8 cellular contexts compared by ENCODE assay signal in genomic region chr5:83711982-83712601, GRCh38. TPM values are rescaled to one million over a fixed set of nuclear protein-coding genes. Genes with fewer than 3 reads are reported as not detected.
A peak's percentile ranks its signal among the peaks of the same experiment; 100 is the strongest.
DNase-seq lines count a peak whose midpoint lies in the region; ATAC-seq and TF ChIP-seq lines count a peak whose summit lies in the region.

No MANE protein-coding gene starts in this region.

- no peak overlapping the region for H3K4me3 Mint-ChIP-seq in effector memory CD8-positive, alpha-beta T cell
- H3K4me3 Mint-ChIP-seq in neural progenitor cell, result no peak overlapping the region

- H3K4me2 ChIP-seq in PC-9 (no peak overlapping the region), neural progenitor cell (no peak overlapping the region)

- H3K9me3 ChIP-seq in PC-9 (ENCODE audit: insufficient read depth, low read depth) (no peaks in the 10 kb centered on the region), neural progenitor cell (ENCODE audit: low read depth) (no peaks in the 10 kb centered on the region)

- no peaks in the 10 kb centered on the region for H3K27me3 ChIP-seq in PC-9 (ENCODE audit: insufficient read depth, low read depth)
- H3K27me3 ChIP-seq in neural progenitor cell, result no peaks in the 10 kb centered on the region

- H3K36me3 Mint-ChIP-seq in effector memory CD8-positive, alpha-beta T cell (ENCODE audit: insufficient read depth), result peaks cover 2% of the 10 kb centered on the region
- no peaks in the 10 kb centered on the region for H3K36me3 Mint-ChIP-seq in neural progenitor cell

- intact Hi-C loops in PC-9 (cut with micrococcal nuclease; ENCODE audit: unreplicated experiment), result loop anchor here (1.0 to 5.0 kb wide), 3 partner anchors 104 to 1399 kb away; no protein-coding TSS in a partner anchor

- no peak overlapping the region for H3K27ac Mint-ChIP-seq in effector memory CD8-positive, alpha-beta T cell
- no peak overlapping the region for H3K27ac Mint-ChIP-seq in neural progenitor cell

- H3K36me3 ChIP-seq in PC-9 (ENCODE audit: low read depth), result no peaks in the 10 kb centered on the region
- H3K36me3 ChIP-seq in neural progenitor cell, result no peaks in the 10 kb centered on the region

- H3F3A ChIP-seq in PC-9 (ENCODE audit: insufficient read depth, low read depth) (no peaks in the 10 kb centered on the region), neural progenitor cell (ENCODE audit: low read depth) (peaks cover 4% of the 10 kb centered on the region)

- H3K4me1 Mint-ChIP-seq in effector memory CD8-positive, alpha-beta T cell (ENCODE audit: low read depth in 2 of 2), result no peaks in the 10 kb centered on the region
- no peaks in the 10 kb centered on the region for H3K4me1 Mint-ChIP-seq in neural progenitor cell

- no peaks in the 10 kb centered on the region for H3K79me2 ChIP-seq in PC-9 (ENCODE audit: low read depth)
- H3K79me2 ChIP-seq in neural progenitor cell (ENCODE audit: low read depth), result no peaks in the 10 kb centered on the region

- BruUV-seq in PC-9 (replicated peaks; lab: Mats Ljungman, UMichigan), result no TSS peak

- CTCF ChIA-PET in PC-9 (lab: Charles Lee), result no interaction called here

- H3K27ac ChIP-seq in PC-9, result no peak overlapping the region
- H3K27ac ChIP-seq in neural progenitor cell, result no peak overlapping the region

- POLR2A ChIA-PET in PC-9 (lab: Charles Lee; ENCODE audit: unreplicated experiment), result no interaction called here

- H3K9me3 Mint-ChIP-seq in effector memory CD8-positive, alpha-beta T cell, result no peaks in the 10 kb centered on the region
- peaks cover 3% of the 10 kb centered on the region for H3K9me3 Mint-ChIP-seq in neural progenitor cell

- DNase-seq in COR-L47 (lab: John Stamatoyannopoulos, UW) (peak; percentile 61), PC-9 (peak; percentile 37 to 47), neural progenitor cell (ENCODE audit: low spot score) (peak; percentile 56), DMS79 treated with DMSO at 0.1 percent for 48 hours (lab: John Stamatoyannopoulos, UW) (no peak)
- DNase-seq in effector memory CD8-positive, alpha-beta T cell, result peak; percentile 12 to 16 (median 12)
- DNase-seq in stimulated activated naive CD4-positive, alpha-beta T cell treated with Interleukin-2 at 50 U/mL for 16 hours (lab: John Stamatoyannopoulos, UW), result no peak

- H3K9me2 ChIP-seq in PC-9 (ENCODE audit: insufficient read depth), result no peaks in the 10 kb centered on the region

- H2AFZ ChIP-seq in PC-9 (no peak overlapping the region; the same call in 1 of the 2 replicates), neural progenitor cell (replicated peaks) (no peak overlapping the region)

- H3K27me3 Mint-ChIP-seq in effector memory CD8-positive, alpha-beta T cell, result peaks cover 0 to 11% of the 10 kb centered on the region in 2 donors
- no peaks in the 10 kb centered on the region for H3K27me3 Mint-ChIP-seq in neural progenitor cell (ENCODE audit: insufficient read depth, low read depth)

- no peak overlapping the region for H3K4me3 ChIP-seq in PC-9
- no peak overlapping the region for H3K4me3 ChIP-seq in neural progenitor cell

- TF ChIP-seq CTCF in PC-9 (conservative IDR thresholded peaks at IDR 0.05), result peak; percentile 87
- TF ChIP-seq CTCF in neural progenitor cell (IDR thresholded peaks at IDR 0.05), result peak; percentile 85

- no peak overlapping the region for H3K9ac ChIP-seq in neural progenitor cell

- H4K20me1 ChIP-seq in PC-9 (ENCODE audit: insufficient read depth) (no peaks in the 10 kb centered on the region), neural progenitor cell (ENCODE audit: low read depth) (no peaks in the 10 kb centered on the region)

- ATAC-seq in GM18517 (IDR thresholded peaks at IDR 0.05; ENCODE audit: unreplicated experiment) (peak; percentile 79), HG03039 (IDR thresholded peaks at IDR 0.05; ENCODE audit: unreplicated experiment) (peak; percentile 63)
- no peak for ATAC-seq in effector memory CD8-positive, alpha-beta T cell (replicated peaks)

- H3K4me1 ChIP-seq in PC-9 (replicated peaks; ENCODE audit: insufficient read depth), result no peaks in the 10 kb centered on the region
- H3K4me1 ChIP-seq in neural progenitor cell, result peaks cover 5% of the 10 kb centered on the region

RNA-seq across cellular contexts. Expression of gene HAPLN1, which starts 8.6 kb away (rescaled TPM):
- total RNA-seq in PC-9 (2021) (not detected in 2 replicates), neural progenitor cell (ENCODE audit: low replicate concordance) (2.3 and 5.7 TPM in 2 replicates)

Comparison
In these comparisons a context has a peak if more than half of its experiments do, and no peak if none do; other contexts are left out.
1. DNase-seq: peak in COR-L47 (single experiment), PC-9 (2 of 2), effector memory CD8-positive, alpha-beta T cell (3 of 3) and neural progenitor cell (single experiment); none in stimulated activated naive CD4-positive, alpha-beta T cell treated with Interleukin-2 at 50 U/mL for 16 hours (single experiment) and DMS79 treated with DMSO at 0.1 percent for 48 hours (single experiment).